ENCODE assay signal across 8 cellular contexts in the genomic region with DNA sequence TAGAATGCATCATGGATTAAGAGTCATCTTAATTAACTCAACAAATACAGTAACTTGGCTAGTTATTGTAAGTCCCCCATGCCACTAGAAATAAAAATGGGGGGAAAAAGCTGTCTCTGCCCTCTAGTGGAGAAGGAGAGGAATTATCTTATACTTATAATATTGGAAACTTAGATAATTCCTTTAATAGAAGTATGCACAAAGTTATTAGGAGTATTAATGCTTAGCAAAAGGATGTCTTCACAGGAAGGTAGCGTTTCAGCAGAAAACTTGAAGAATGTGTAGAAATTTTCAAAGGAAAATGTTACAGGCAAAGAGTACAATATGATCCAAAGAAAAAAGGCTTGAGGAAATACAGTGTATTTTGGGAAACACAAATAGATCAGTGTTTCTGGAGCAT. TPM values are rescaled to one million over a fixed set of nuclear protein-coding genes. Genes with fewer than 3 reads are reported as not detected.
DNase-seq lines count a peak whose midpoint lies in the region; ATAC-seq and TF ChIP-seq lines count a peak whose summit lies in the region.

No MANE protein-coding gene starts in this region.

- H3K27ac Mint-ChIP-seq in endothelial cell (ENCODE audit: unreplicated experiment), result no peak overlapping the region

- peaks cover 5% of the 10 kb centered on the region for H3K9me3 Mint-ChIP-seq in endothelial cell (ENCODE audit: unreplicated experiment)

- H3K4me1 ChIP-seq in cardiac muscle cell (ENCODE audit: low read depth) (no peaks in the 10 kb centered on the region), psoas muscle (no peaks in the 10 kb centered on the region)

- peaks cover 9% of the 10 kb centered on the region for H3K36me3 Mint-ChIP-seq in endothelial cell (ENCODE audit: low read depth, unreplicated experiment)

- intact Hi-C loops in cardiac septum (cut with DNase I) (no loop called here), psoas muscle (cut with DNase I) (no loop called here), left colon (cut with DNase I, micrococcal nuclease) (no loop called here)

- no peak for ATAC-seq in psoas muscle
- no peak for ATAC-seq in left colon

- H3K4me3 Mint-ChIP-seq in endothelial cell (ENCODE audit: unreplicated experiment), result no peak overlapping the region

- H3K4me3 ChIP-seq in cardiac muscle cell (no peak overlapping the region), psoas muscle (no peak overlapping the region)

- DNase-seq in cardiac muscle cell (ENCODE audit: low read depth in 1 of 2, low spot score in 1 of 2), result peak; percentile 12 to 28
- DNase-seq in cardiac septum (ENCODE audit: low spot score), result no peak
- peak; percentile 43 for DNase-seq in NCI-H69 (lab: John Stamatoyannopoulos, UW)
- no peak for DNase-seq in endothelial cell (ENCODE audit: low spot score)
- DNase-seq in psoas muscle, result no peak
- DNase-seq in inferior parietal cortex (ENCODE audit: extremely low spot score), result no peak
- no peak for DNase-seq in activated CD4-positive, alpha-beta T cell treated with anti-CD3 and anti-CD28 coated beads for 48 hours
- DNase-seq in left colon, result no peak

- 15 to 16% (median 15%) methylated on average over 1 of the region's 1 CpG for WGBS in psoas muscle, 3 donors

- peak; percentile 68 for TF ChIP-seq CTCF in cardiac muscle cell (IDR thresholded peaks at IDR 0.05; ENCODE audit: low read depth, low read length)
- TF ChIP-seq CTCF in endothelial cell (IDR thresholded peaks at IDR 0.05; ENCODE audit: unreplicated experiment), result peak; percentile 82
- TF ChIP-seq CTCF in psoas muscle (IDR thresholded peaks at IDR 0.05), result peak; percentile 50

- peaks cover under 1% of the 10 kb centered on the region for H3K27me3 Mint-ChIP-seq in endothelial cell (ENCODE audit: unreplicated experiment)

- H3K27me3 ChIP-seq in cardiac muscle cell, result no peaks in the 10 kb centered on the region
- no peaks in the 10 kb centered on the region for H3K27me3 ChIP-seq in psoas muscle (ENCODE audit: insufficient read depth in 3 of 3, low read length in 2 of 3)

- no peaks in the 10 kb centered on the region for H3K9me3 ChIP-seq in cardiac muscle cell (ENCODE audit: low read depth)
- H3K9me3 ChIP-seq in psoas muscle, result no peaks in the 10 kb centered on the region

- H3K36me3 ChIP-seq in cardiac muscle cell (no peaks in the 10 kb centered on the region), psoas muscle (ENCODE audit: insufficient read depth in 1 of 2, low read depth in 1 of 2) (no peaks in the 10 kb centered on the region)

- H3K4me1 Mint-ChIP-seq in endothelial cell (ENCODE audit: unreplicated experiment), result no peaks in the 10 kb centered on the region

- no peak overlapping the region for H3K27ac ChIP-seq in cardiac muscle cell
- H3K27ac ChIP-seq in psoas muscle, result no peak overlapping the region

RNA-seq across cellular contexts. Expression of a gene that starts 19.8 kb away (rescaled TPM):
- not detected in 2 replicates for total RNA-seq in cardiac muscle cell
- not detected in 2 replicates for polyA plus RNA-seq in cardiac muscle cell
- total RNA-seq in cardiac septum, result not detected
- total RNA-seq in endothelial cell (ENCODE audit: unreplicated experiment), result not detected
- total RNA-seq in psoas muscle, result under 1 TPM in 1 of 4 donors, not detected in 3; 0.32 TPM
- polyA plus RNA-seq in psoas muscle, result not detected
- total RNA-seq in left colon, result not detected

RNA-seq across cellular contexts. Expression of a gene that starts 35.2 kb away (rescaled TPM):
- total RNA-seq in cardiac muscle cell (0.46 and 1.2 TPM in 2 replicates), cardiac septum (0.48 TPM), endothelial cell (ENCODE audit: unreplicated experiment) (0.90 TPM), psoas muscle (under 1 TPM in 2 of 4 donors, not detected in 2; 0.17 TPM), left colon (10 to 100 TPM; 37.5 to 46.8 TPM)
- polyA plus RNA-seq in cardiac muscle cell (1.3 and 2.4 TPM in 2 replicates), psoas muscle (under 1 TPM; 0.10 to 0.29 (median 0.27) TPM)

RNA-seq across cellular contexts. Expression of a gene that starts 37.6 kb away (rescaled TPM):
- total RNA-seq in cardiac muscle cell (143 and 154 TPM in 2 replicates), cardiac septum (51.1 TPM), endothelial cell (ENCODE audit: unreplicated experiment) (27.0 TPM), psoas muscle (10 to 100 TPM; 13.9 to 28.5 (median 22.9) TPM), left colon (10 to 100 TPM; 51.1 to 53.7 TPM)
- polyA plus RNA-seq in cardiac muscle cell (49.5 and 77.0 TPM in 2 replicates), psoas muscle (10 to 100 TPM; 32.2 to 38.1 (median 35.4) TPM)

Comparison
In these comparisons a context has a peak if more than half of its experiments do, and no peak if none do; other contexts are left out.
1. DNase-seq: peak in cardiac muscle cell (2 of 2) and NCI-H69 (single experiment); none in cardiac septum (single experiment), endothelial cell (single experiment), psoas muscle (0 of 2), inferior parietal cortex (single experiment), activated CD4-positive, alpha-beta T cell treated with anti-CD3 and anti-CD28 coated beads for 48 hours (single experiment) and left colon (0 of 2).
2. RNA of a gene that starts 35.2 kb away (total RNA-seq): 37.5 to 46.8 TPM in left colon; 0.46 to 1.2 TPM in cardiac muscle cell, 0.90 TPM in endothelial cell (single experiment), 0.48 TPM in cardiac septum (single experiment) and 0.17 TPM in psoas muscle; every median in the first group is over 10 times any median in the second.
3. Peak in every context shown above with its lines, with median percentiles within 50 percentile points of each other: CTCF ChIP-seq.